ENCODE assay signal across 9 cellular contexts in genomic region chr9:79571309-79572031, GRCh38. TPM values are rescaled to one million over a fixed set of nuclear protein-coding genes. Genes with fewer than 3 reads are reported as not detected.
DNase-seq lines count a peak whose midpoint lies in the region; ATAC-seq, FAIRE-seq and TF ChIP-seq lines count a peak whose summit lies in the region.
"Had no signal": no experiment of that assay in that cellular context is flagged by ENCODE, and none has a peak within 500 bp of the region (broad histone marks: within the 10 kb centered on the region; RNA-seq: fewer than 3 reads in every experiment).

Gene TLE4 (plus strand): TSS chr9:79571965. CDS start chr9:79572791, 826 bp downstream.

- DNase-seq in AG20443 (ENCODE audit: low spot score), result peak; percentile 98
- DNase-seq in NCI-H460 (ENCODE audit: extremely low read depth, low read depth), result peak; percentile 100
- peak; percentile 100 for DNase-seq in activated CD4-positive, alpha-beta T cell treated with anti-CD3 and anti-CD28 coated beads for 36 hours
- DNase-seq in choroid plexus epithelial cell (ENCODE audit: low read depth), result peak; percentile 100
- peak; percentile 97 for DNase-seq in keratinocyte (ENCODE audit: low read depth, low spot score)
- DNase-seq in stimulated activated CD4-positive, alpha-beta T cell treated with anti-CD3 and anti-CD28 coated beads, Interleukin-12 subunit alpha, Interleukin-12 subunit beta, amount 100 ng/mL, for 48 hours (ENCODE audit: low read depth in 2 of 3, low spot score in 1 of 3), result peak; percentile 98 to 99 (median 99)

- H3K27me3 Mint-ChIP-seq in activated CD4-positive, alpha-beta T cell treated with anti-CD3 and anti-CD28 coated beads for 36 hours, result peaks cover 12% of the 10 kb centered on the region

- peak within 1 kb of the TSS; percentile 94 for H3K27ac ChIP-seq in keratinocyte (ENCODE audit: control insufficient read depth, insufficient read depth, low read length)

- H3K36me3 ChIP-seq in keratinocyte (ENCODE audit: control insufficient read depth in 2 of 2, extremely low read depth in 1 of 2, insufficient read depth in 2 of 2, low read length in 2 of 2), result no peaks in the 10 kb centered on the region

- peak; percentile 89 for TF ChIP-seq POLR2A in GM19099 (IDR thresholded peaks at IDR 0.05; ENCODE audit: extremely low read depth, insufficient read length, low read depth)

- peak within 1 kb of the TSS; percentile 85 for H3K9ac ChIP-seq in keratinocyte (ENCODE audit: control insufficient read depth, extremely low read depth, insufficient read depth, low read length)

- peak; percentile 87 for ATAC-seq in HG03432 (IDR thresholded peaks at IDR 0.05; ENCODE audit: unreplicated experiment)
- peak; percentile 90 for ATAC-seq in activated CD4-positive, alpha-beta T cell treated with anti-CD3 and anti-CD28 coated beads for 36 hours

- peak; percentile 81 for FAIRE-seq in keratinocyte (lab: Jason Lieb, UNC)

- peak within 1 kb of the TSS; percentile 58 for H3K27ac Mint-ChIP-seq in activated CD4-positive, alpha-beta T cell treated with anti-CD3 and anti-CD28 coated beads for 36 hours

- H2AFZ ChIP-seq in keratinocyte (ENCODE audit: control insufficient read depth, low read length), result peak within 1 kb of the TSS; percentile 98

- H3K36me3 Mint-ChIP-seq in activated CD4-positive, alpha-beta T cell treated with anti-CD3 and anti-CD28 coated beads for 36 hours (ENCODE audit: low read depth), result peaks cover 11% of the 10 kb centered on the region

- no peaks in the 10 kb centered on the region for H4K20me1 ChIP-seq in keratinocyte (ENCODE audit: control insufficient read depth, extremely low read depth, insufficient read depth, low read length)

- no peaks in the 10 kb centered on the region for H3K9me3 Mint-ChIP-seq in activated CD4-positive, alpha-beta T cell treated with anti-CD3 and anti-CD28 coated beads for 36 hours (ENCODE audit: low read depth)
- H3K9me3 Mint-ChIP-seq: T-helper 1 cell treated with Interleukin-12 subunit alpha and Interleukin-12 subunit beta and Interleukin-4 antibody, amounts not matched to agents 30 μg/mL and 1 μg/mL, for 36 hours had no signal

- no peaks in the 10 kb centered on the region for H3K9me1 ChIP-seq in keratinocyte (ENCODE audit: control insufficient read depth, extremely low read depth, insufficient read depth, low read length)

- POLR2A ChIA-PET in activated CD4-positive, alpha-beta T cell treated with anti-CD3 and anti-CD28 coated beads for 36 hours (lab: Charles Lee), result interaction anchor here (0.5 to 1.3 kb wide), 8 partner anchors 11 to 169 kb away, joined by 3 to 14 read pairs (median 6); no protein-coding TSS in a partner anchor

- H3K4me3 Mint-ChIP-seq in activated CD4-positive, alpha-beta T cell treated with anti-CD3 and anti-CD28 coated beads for 36 hours, result no peak within 1 kb of the TSS

- TF ChIP-seq CTCF in choroid plexus epithelial cell (conservative IDR thresholded peaks at IDR 0.05; ENCODE audit: low read depth, low read length), result no peak
- TF ChIP-seq CTCF in keratinocyte (optimal IDR thresholded peaks at IDR 0.05 in 1 of 3, IDR thresholded peaks at IDR 0.05 in 1 of 3, conservative IDR thresholded peaks at IDR 0.05 in 1 of 3; ENCODE audit: extremely low read depth in 1 of 3, insufficient read depth in 2 of 3, low read length in 3 of 3), result no peak

- CTCF ChIA-PET in activated CD4-positive, alpha-beta T cell treated with anti-CD3 and anti-CD28 coated beads for 36 hours (lab: Charles Lee), result interaction anchor here (0.8 to 1.4 kb wide), 3 partner anchors 12 to 27 kb away, joined by 3 to 4 read pairs (median 4); no protein-coding TSS in a partner anchor

- peaks cover 16% of the 10 kb centered on the region for H3K4me1 ChIP-seq in keratinocyte (ENCODE audit: control insufficient read depth, extremely low read depth, insufficient read depth, low read length)

- no peaks in the 10 kb centered on the region for H3K27me3 ChIP-seq in keratinocyte (ENCODE audit: control insufficient read depth, extremely low read depth, insufficient read depth, low read length)

- no peaks in the 10 kb centered on the region for H3K9me3 ChIP-seq in keratinocyte (ENCODE audit: control insufficient read depth, low read depth, low read length)

- dilution Hi-C loops in keratinocyte (cut with MboI; ENCODE audit: extremely low pct_ligation_motif_present, low sequenced_read_pairs), result no loop called here

- H3K4me1 Mint-ChIP-seq in activated CD4-positive, alpha-beta T cell treated with anti-CD3 and anti-CD28 coated beads for 36 hours, result peaks cover 31% of the 10 kb centered on the region

- H3K4me2 ChIP-seq in keratinocyte (ENCODE audit: control insufficient read depth, extremely low read depth, insufficient read depth, low read depth, low read length), result peak within 1 kb of the TSS; percentile 90

- peak within 1 kb of the TSS; percentile 76 for H3K4me3 ChIP-seq in choroid plexus epithelial cell (ENCODE audit: low read depth, low read length)
- H3K4me3 ChIP-seq in keratinocyte (ENCODE audit: control insufficient read depth in 2 of 3, extremely low read depth in 1 of 3, insufficient read depth in 2 of 3, low read depth in 1 of 3, low read length in 3 of 3), result peak within 1 kb of the TSS; percentile 81 to 96 (median 92)

- intact Hi-C loops in activated CD4-positive, alpha-beta T cell treated with anti-CD3 and anti-CD28 coated beads for 36 hours (cut with DNase I, micrococcal nuclease), result loop anchor here (1.0 to 10.0 kb wide), 14 partner anchors 11 to 1537 kb away; partner anchors contain the start of genes PSAT1 (in 2 of the 2), CEP78 (in 1 of the 2) and GNAQ (in 1 of the 2)

- H3K79me2 ChIP-seq in keratinocyte (ENCODE audit: control insufficient read depth, insufficient read depth, low read length), result peaks cover 21% of the 10 kb centered on the region

RNA-seq across cellular contexts. Expression of gene TLE4, which starts in this region (rescaled TPM):
- total RNA-seq in NCI-H460 (2014; rRNA removed; shearing (Covaris generic)), result 9.5 and 12.7 TPM in 2 replicates
- 9.7 and 10.8 TPM in 2 replicates for polyA plus RNA-seq in NCI-H460 (2014; cell fraction: nucleus; rRNA removed)
- total RNA-seq in activated CD4-positive, alpha-beta T cell treated with anti-CD3 and anti-CD28 coated beads for 36 hours, result 10 to 100 TPM; 11.8 to 15.5 TPM
- 12.6 to 21.9 TPM (median 14.7 TPM) in 3 replicates for polyA plus RNA-seq in keratinocyte
- 18.8 TPM for polyA plus RNA-seq in keratinocyte (2011; ENCODE audit: low read depth)
- polyA plus RNA-seq in keratinocyte (2011; cell fraction: cytosol; rRNA removed), result 11.1 and 19.7 TPM in 2 replicates
- polyA plus RNA-seq in keratinocyte (2011; cell fraction: nucleus; rRNA removed), result 29.1 and 30.6 TPM in 2 replicates
- polyA plus RNA-seq in keratinocyte (2012; ENCODE audit: low replicate concordance), result 10.4 and 11.1 TPM in 2 replicates
- polyA minus RNA-seq in keratinocyte, result 17.9 to 40.4 TPM (median 23.3 TPM) in 3 replicates
- polyA minus RNA-seq in keratinocyte (2011; cell fraction: cytosol; rRNA and poly(A)+ RNA removed), result 20.3 TPM
- 31.8 and 54.6 TPM in 2 replicates for polyA minus RNA-seq in keratinocyte (2011; cell fraction: nucleus; rRNA and poly(A)+ RNA removed)

Comparison
In these comparisons a context has a peak if more than half of its experiments do, and no peak if none do; other contexts are left out.
1. Peak in every context shown above with its lines: DNase-seq, ATAC-seq, H3K4me3 ChIP-seq and H3K27ac ChIP-seq.